13 cellular contexts compared by ENCODE assay signal in the genomic region with DNA sequence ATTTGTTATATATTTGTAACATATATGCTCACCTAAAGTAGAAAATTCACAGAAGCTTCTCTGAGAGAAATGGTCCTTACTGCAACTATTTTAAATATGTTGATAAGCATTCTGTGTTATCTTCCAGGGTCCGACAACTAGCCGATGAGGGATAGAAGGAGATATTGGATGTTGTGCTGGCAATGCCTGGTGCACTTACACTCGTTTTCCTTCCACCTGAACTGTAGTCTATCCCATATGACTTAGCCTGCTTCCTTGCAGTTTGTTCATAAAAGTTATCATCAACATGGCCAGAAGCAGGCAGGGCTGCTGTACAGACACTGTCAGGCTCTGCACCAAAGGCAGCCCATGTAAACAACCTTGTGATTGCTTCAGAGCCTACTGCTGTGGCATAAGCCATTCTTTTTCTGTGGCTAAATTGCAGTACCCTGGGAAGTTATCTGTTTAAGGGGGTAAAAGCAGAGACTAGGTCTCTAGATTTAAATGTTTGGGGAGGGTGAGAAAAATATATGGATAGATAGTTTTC. TPM values are rescaled to one million over a fixed set of nuclear protein-coding genes. Genes with fewer than 3 reads are reported as not detected.
DNase-seq lines count a peak whose midpoint lies in the region; ATAC-seq and TF ChIP-seq lines count a peak whose summit lies in the region.
"Had no signal": no experiment of that assay in that cellular context is flagged by ENCODE, and none has a peak within 500 bp of the region (broad histone marks: within the 10 kb centered on the region; RNA-seq: fewer than 3 reads in every experiment).

No MANE protein-coding gene starts in this region.

- H3K27me3 ChIP-seq in OCI-LY1 (ENCODE audit: insufficient read depth, low read length) (no peaks in the 10 kb centered on the region), neuron (ENCODE audit: insufficient read depth, low read length) (no peaks in the 10 kb centered on the region), brain microvascular endothelial cell (replicated peaks) (no peaks in the 10 kb centered on the region), sigmoid colon (no peaks in the 10 kb centered on the region)

- H3K4me2 ChIP-seq in OCI-LY1 (ENCODE audit: low read length), result peak overlapping the region; percentile 43

- no peak overlapping the region; the same call in 1 of the 2 replicates for H3K9ac ChIP-seq in OCI-LY1 (ENCODE audit: low read length)

- no peaks in the 10 kb centered on the region for H3F3A ChIP-seq in OCI-LY1 (ENCODE audit: insufficient read depth, low read length)

- H4K20me1 ChIP-seq in OCI-LY1 (ENCODE audit: insufficient read depth, low read length), result no peaks in the 10 kb centered on the region

- peak overlapping the region; percentile 61 for H3K27ac ChIP-seq in OCI-LY1 (ENCODE audit: low read depth, low read length, poor library complexity, severe bottlenecking)
- no peak overlapping the region for H3K27ac ChIP-seq in brain microvascular endothelial cell
- no peak overlapping the region for H3K27ac ChIP-seq in sigmoid colon

- no peak for TF ChIP-seq CTCF in OCI-LY1 (IDR thresholded peaks at IDR 0.05; ENCODE audit: low read length)
- no peak for TF ChIP-seq CTCF in brain microvascular endothelial cell (IDR thresholded peaks at IDR 0.05; ENCODE audit: low read depth, low read length, missing control alignments)
- TF ChIP-seq CTCF in sigmoid colon (IDR thresholded peaks at IDR 0.05), result no peak

- in situ Hi-C loops in brain microvascular endothelial cell (cut with HindIII; ENCODE audit: low pct_ligation_motif_present, low sequenced_read_pairs), result no loop called here

- intact Hi-C loops in sigmoid colon (cut with DNase I), result no loop called here

- DNase-seq in H4 (ENCODE audit: low spot score), result peak; percentile 42
- DNase-seq in fibroblast of peridontal ligament (ENCODE audit: extremely low read depth), result peak; percentile 66
- no peak for DNase-seq in brain microvascular endothelial cell
- DNase-seq in SW 1271 (lab: John Stamatoyannopoulos, UW), result no peak
- no peak for DNase-seq in sigmoid colon
- DNase-seq: activated CD8-positive, alpha-beta memory T cell treated with anti-CD3 and anti-CD28 coated beads, Interleukin-2, amount 10 ng/mL, durations not matched to agents 7 days and 5 days; CD4-positive, alpha-beta T cell; natural killer cell; NCI-H1105; T1000 had no signal

- peak overlapping the region; percentile 39 for H3K4me3 ChIP-seq in OCI-LY1 (ENCODE audit: low read depth, low read length, poor library complexity, severe bottlenecking)
- peak overlapping the region; percentile 96 for H3K4me3 ChIP-seq in neuron (ENCODE audit: low read length)
- no peak overlapping the region for H3K4me3 ChIP-seq in brain microvascular endothelial cell (ENCODE audit: low read depth, low read length)
- peak overlapping the region in 2 of 4 donors; percentile 1 to 23 for H3K4me3 ChIP-seq in sigmoid colon

- H3K36me3 ChIP-seq in OCI-LY1 (ENCODE audit: insufficient read depth, low read length) (no peaks in the 10 kb centered on the region), neuron (ENCODE audit: insufficient read depth, low read length) (peaks cover 18% of the 10 kb centered on the region), brain microvascular endothelial cell (replicated peaks) (no peaks in the 10 kb centered on the region), sigmoid colon (no peaks in the 10 kb centered on the region)

- ATAC-seq in GM18505 (IDR thresholded peaks at IDR 0.05; ENCODE audit: unreplicated experiment), result no peak
- ATAC-seq: activated CD8-positive, alpha-beta memory T cell treated with anti-CD3 and anti-CD28 coated beads, Interleukin-2, amount 10 ng/mL, durations not matched to agents 7 days and 5 days; natural killer cell had no signal

- H3K79me2 ChIP-seq in OCI-LY1 (ENCODE audit: insufficient read depth, low read length), result no peaks in the 10 kb centered on the region

- TF ChIP-seq POLR2A in GM18505 (IDR thresholded peaks at IDR 0.05; ENCODE audit: borderline replicate concordance, extremely low read depth, insufficient read depth, insufficient read length) (no peak), sigmoid colon (IDR thresholded peaks at IDR 0.05) (no peak)

- H3K4me1 ChIP-seq in OCI-LY1 (ENCODE audit: insufficient read depth, low read length, severe bottlenecking) (peaks cover 33% of the 10 kb centered on the region), neuron (ENCODE audit: insufficient read depth, low read length) (peaks cover 38% of the 10 kb centered on the region), sigmoid colon (peaks cover 0 to 17% (median 0%) of the 10 kb centered on the region in 4 donors)

- WGBS in sigmoid colon, 2 donors, result 72 to 85% methylated on average over 3 of the region's 3 CpGs

- H3K9me2 ChIP-seq in OCI-LY1 (ENCODE audit: low read depth, low read length), result no peaks in the 10 kb centered on the region

- H2AFZ ChIP-seq in OCI-LY1 (ENCODE audit: low read length) (no peak overlapping the region), neuron (ENCODE audit: low read depth, low read length) (no peak overlapping the region)

- no peaks in the 10 kb centered on the region for H3K9me3 ChIP-seq in OCI-LY1 (ENCODE audit: low read length)
- H3K9me3 ChIP-seq in neuron (ENCODE audit: low read length), result no peaks in the 10 kb centered on the region
- no peaks in the 10 kb centered on the region for H3K9me3 ChIP-seq in sigmoid colon

- no peak for TF ChIP-seq EP300 in sigmoid colon (IDR thresholded peaks at IDR 0.05)

RNA-seq across cellular contexts. Expression of gene MAPK10, which starts 1.6 kb away (rescaled TPM):
- total RNA-seq in H4 (2014; rRNA removed; shearing (Covaris generic)), result 3.8 and 8.1 TPM in 2 replicates
- 10 to 100 TPM; 24.3 to 28.5 (median 26.6) TPM for total RNA-seq in sigmoid colon
- 1 to 10 TPM; 3.0 to 4.4 (median 3.6) TPM for polyA plus RNA-seq in sigmoid colon
- total RNA-seq: activated CD8-positive, alpha-beta memory T cell treated with anti-CD3 and anti-CD28 coated beads, Interleukin-2, amount 10 ng/mL, durations not matched to agents 7 days and 5 days had no signal

Comparison
In these comparisons a context has a peak if more than half of its experiments do, and no peak if none do; other contexts are left out.
1. DNase-seq: peak in H4 (single experiment) and fibroblast of peridontal ligament (single experiment); none in brain microvascular endothelial cell (single experiment), SW 1271 (0 of 2) and sigmoid colon (single experiment).